ENCODE assay signal across 8 cellular contexts in genomic region chr3:59212128-59212764, GRCh38.
DNase-seq lines count a peak whose midpoint lies in the region; ATAC-seq, FAIRE-seq and TF ChIP-seq lines count a peak whose summit lies in the region.

No MANE protein-coding gene starts in this region.

- H3K27me3 ChIP-seq in BJ (ENCODE audit: control insufficient read depth, insufficient read depth, low read length), result no peaks in the 10 kb centered on the region
- no peaks in the 10 kb centered on the region for H3K27me3 ChIP-seq in brain microvascular endothelial cell (replicated peaks)
- H3K27me3 ChIP-seq in keratinocyte (ENCODE audit: control insufficient read depth, extremely low read depth, insufficient read depth, low read length), result no peaks in the 10 kb centered on the region
- H3K27me3 ChIP-seq in testis, result no peaks in the 10 kb centered on the region

- peak overlapping the region; percentile 21 for H2AFZ ChIP-seq in keratinocyte (ENCODE audit: control insufficient read depth, low read length)

- intact Hi-C loops in testis (cut with DNase I; ENCODE audit: low total_unique reads), result no loop called here

- FAIRE-seq in keratinocyte (lab: Jason Lieb, UNC), result peak; percentile 85

- no peak overlapping the region for H3K9ac ChIP-seq in keratinocyte (ENCODE audit: control insufficient read depth, extremely low read depth, insufficient read depth, low read length)

- peak; percentile 83 for ATAC-seq in GM18502 (IDR thresholded peaks at IDR 0.05; ENCODE audit: poor library complexity, unreplicated experiment)
- ATAC-seq in HG03064 (IDR thresholded peaks at IDR 0.05; ENCODE audit: low read depth, unreplicated experiment), result peak; percentile 71

- no peak for TF ChIP-seq POLR2A in testis (IDR thresholded peaks at IDR 0.05)

- H3K36me3 ChIP-seq in BJ (ENCODE audit: control insufficient read depth, insufficient read depth, low read length) (no peaks in the 10 kb centered on the region), brain microvascular endothelial cell (replicated peaks) (no peaks in the 10 kb centered on the region), keratinocyte (ENCODE audit: control insufficient read depth in 2 of 2, extremely low read depth in 1 of 2, insufficient read depth in 2 of 2, low read length in 2 of 2) (no peaks in the 10 kb centered on the region), testis (ENCODE audit: low read depth, missing control alignments) (no peaks in the 10 kb centered on the region)

- DNase-seq in BJ (ENCODE audit: low read depth), result no peak
- DNase-seq in NCI-H460 (ENCODE audit: extremely low read depth, low read depth), result peak; percentile 29
- DNase-seq in brain microvascular endothelial cell, result peak; percentile 29
- no peak for DNase-seq in keratinocyte (ENCODE audit: low read depth, low spot score)
- no peak for DNase-seq in testis
- no peak for DNase-seq in GM19240 (ENCODE audit: insufficient read length, low spot score)

- CTCF ChIA-PET in BJ (lab: Yijun Ruan, JAX), result interaction anchor here (0.6 to 1.5 kb wide), 15 partner anchors 9 to 647 kb away, joined by 3 to 6 read pairs (median 3); no protein-coding TSS in a partner anchor

- no peaks in the 10 kb centered on the region for H3K9me3 ChIP-seq in keratinocyte (ENCODE audit: control insufficient read depth, low read depth, low read length)
- H3K9me3 ChIP-seq in testis, result no peaks in the 10 kb centered on the region

- peak overlapping the region; percentile 19 for H3K4me2 ChIP-seq in keratinocyte (ENCODE audit: control insufficient read depth, extremely low read depth, insufficient read depth, low read depth, low read length)

- H3K27ac ChIP-seq in brain microvascular endothelial cell (no peak overlapping the region), keratinocyte (ENCODE audit: control insufficient read depth, insufficient read depth, low read length) (peak overlapping the region; percentile 7), testis (no peak overlapping the region)

- H3K4me3 ChIP-seq in BJ (ENCODE audit: low read depth, low read length), result no peak overlapping the region
- no peak overlapping the region for H3K4me3 ChIP-seq in brain microvascular endothelial cell (ENCODE audit: low read depth, low read length)
- no peak overlapping the region for H3K4me3 ChIP-seq in keratinocyte (ENCODE audit: control insufficient read depth in 2 of 3, extremely low read depth in 1 of 3, insufficient read depth in 2 of 3, low read depth in 1 of 3, low read length in 3 of 3)
- H3K4me3 ChIP-seq in testis, result no peak overlapping the region

- in situ Hi-C loops in brain microvascular endothelial cell (cut with HindIII; ENCODE audit: low pct_ligation_motif_present, low sequenced_read_pairs), result no loop called here

- H3K4me1 ChIP-seq in keratinocyte (ENCODE audit: control insufficient read depth, extremely low read depth, insufficient read depth, low read length), result peaks cover 4% of the 10 kb centered on the region
- H3K4me1 ChIP-seq in testis, result no peaks in the 10 kb centered on the region

- POLR2A ChIA-PET in BJ (lab: Charles Lee), result no interaction called here

- no peaks in the 10 kb centered on the region for H3K79me2 ChIP-seq in keratinocyte (ENCODE audit: control insufficient read depth, insufficient read depth, low read length)

- no peaks in the 10 kb centered on the region for H4K20me1 ChIP-seq in keratinocyte (ENCODE audit: control insufficient read depth, extremely low read depth, insufficient read depth, low read length)

- dilution Hi-C loops in keratinocyte (cut with MboI; ENCODE audit: extremely low pct_ligation_motif_present, low sequenced_read_pairs), result no loop called here

- TF ChIP-seq CTCF in BJ (IDR thresholded peaks at IDR 0.05; ENCODE audit: insufficient read depth, low read depth, low read length), result peak; percentile 62
- TF ChIP-seq CTCF in brain microvascular endothelial cell (IDR thresholded peaks at IDR 0.05; ENCODE audit: low read depth, low read length, missing control alignments), result peak; percentile 53
- peak in 2 of 3 experiments; percentile 52 to 69 for TF ChIP-seq CTCF in keratinocyte (optimal IDR thresholded peaks at IDR 0.05 in 1 of 3, IDR thresholded peaks at IDR 0.05 in 1 of 3, conservative IDR thresholded peaks at IDR 0.05 in 1 of 3; ENCODE audit: extremely low read depth in 1 of 3, insufficient read depth in 2 of 3, low read length in 3 of 3)
- peak; percentile 48 to 68 (median 51) for TF ChIP-seq CTCF in testis (IDR thresholded peaks at IDR 0.05)

- no peaks in the 10 kb centered on the region for H3K9me1 ChIP-seq in keratinocyte (ENCODE audit: control insufficient read depth, extremely low read depth, insufficient read depth, low read length)

Comparison
In these comparisons a context has a peak if more than half of its experiments do, and no peak if none do; other contexts are left out.
1. DNase-seq: peak in NCI-H460 (single experiment) and brain microvascular endothelial cell (single experiment); none in BJ (single experiment), keratinocyte (single experiment), testis (single experiment) and GM19240 (single experiment).
2. Peak in every context shown above with its lines, with median percentiles within 50 percentile points of each other: CTCF ChIP-seq.